In genomic region chr17:44846206-44846605, GRCh38 we compare ENCODE assay signal across 27 cellular contexts. TPM values are rescaled to one million over a fixed set of nuclear protein-coding genes. Genes with fewer than 3 reads are reported as not detected.
DNase-seq lines count a peak whose midpoint lies in the region; ATAC-seq, FAIRE-seq and TF ChIP-seq lines count a peak whose summit lies in the region.
"Had no signal": no experiment of that assay in that cellular context is flagged by ENCODE, and none has a peak within 500 bp of the region (broad histone marks: within the 10 kb centered on the region; RNA-seq: fewer than 3 reads in every experiment).

No MANE protein-coding gene starts in this region.

- H3F3A ChIP-seq in neural progenitor cell (ENCODE audit: low read depth): no peaks in the 10 kb centered on the region

- H3K4me3 Mint-ChIP-seq in MCF 10A (ENCODE audit: unreplicated experiment) (no peak overlapping the region), T-helper 17 cell (no peak overlapping the region), neural progenitor cell (peak overlapping the region; percentile 54)

- no peak for TF ChIP-seq POLR2A in GM12892 (IDR thresholded peaks at IDR 0.05; ENCODE audit: low read depth, low read length)

- no peak for FAIRE-seq in GM12892 (lab: Jason Lieb, UNC)
- FAIRE-seq: GM12878, H1 had no signal

- TF ChIP-seq CTCF in MCF 10A (IDR thresholded peaks at IDR 0.05; ENCODE audit: unreplicated experiment): no peak
- TF ChIP-seq CTCF in mammary epithelial cell (conservative IDR thresholded peaks at IDR 0.05 in 1 of 2, IDR thresholded peaks at IDR 0.05 in 1 of 2; ENCODE audit: extremely low read depth in 1 of 2, insufficient read depth in 1 of 2, low read depth in 1 of 2, low read length in 2 of 2): no peak
- no peak for TF ChIP-seq CTCF in neural progenitor cell (IDR thresholded peaks at IDR 0.05)
- TF ChIP-seq CTCF in upper lobe of right lung (IDR thresholded peaks at IDR 0.05): no peak

- DNase-seq in MCF 10A (ENCODE audit: unreplicated experiment): no peak
- no peak for DNase-seq in mammary epithelial cell
- no peak for DNase-seq in T-helper 17 cell
- DNase-seq in neural progenitor cell (ENCODE audit: low spot score): no peak
- no peak for DNase-seq in upper lobe of right lung
- no peak for DNase-seq in GM12892 (ENCODE audit: insufficient read length)
- DNase-seq: CD4-positive, CD25-positive, alpha-beta regulatory T cell; DMS79; EL; GDM1; Karpas-422; NCI-H1092 treated with DMSO at 0.1 percent for 48 hours; NCI-H1436 treated with DMSO at 0.1 percent for 48 hours; NCI-H1930; NCI-H2107; NCI-H524; NCI-H774; PC-3; SK-N-SH had no signal

- H3K4me3 ChIP-seq in mammary epithelial cell (replicated peaks in 1 of 3; ENCODE audit: insufficient read depth in 1 of 3, low read depth in 2 of 3, low read length in 3 of 3): no peak overlapping the region
- H3K4me3 ChIP-seq in neural progenitor cell: no peak overlapping the region
- H3K4me3 ChIP-seq in upper lobe of right lung: peak overlapping the region; percentile 8
- H3K4me3 ChIP-seq: GM12878 had no signal

- in situ Hi-C loops in mammary epithelial cell (cut with MboI; ENCODE audit: low sequenced_read_pairs in 2 of 2): no loop called here

- H3K27ac ChIP-seq in mammary epithelial cell (ENCODE audit: insufficient read depth, low read depth, low read length) (no peak overlapping the region), neural progenitor cell (no peak overlapping the region), upper lobe of right lung (peak overlapping the region; percentile 17)

- H3K27me3 ChIP-seq in mammary epithelial cell (ENCODE audit: insufficient read depth, low read length) (no peaks in the 10 kb centered on the region), neural progenitor cell (no peaks in the 10 kb centered on the region), upper lobe of right lung (no peaks in the 10 kb centered on the region)

- no peaks in the 10 kb centered on the region for H3K9me3 Mint-ChIP-seq in MCF 10A (ENCODE audit: unreplicated experiment)
- H3K9me3 Mint-ChIP-seq in neural progenitor cell: no peaks in the 10 kb centered on the region
- H3K9me3 Mint-ChIP-seq: CD4-positive, CD25-positive, alpha-beta regulatory T cell had no signal

- dilution Hi-C loops in mammary epithelial cell (cut with HindIII; ENCODE audit: low sequenced_read_pairs): no loop called here

- BruUV-seq in MCF 10A (replicated peaks; lab: Mats Ljungman, UMichigan): no TSS peak
- BruUV-seq in mammary epithelial cell (replicated peaks; lab: Mats Ljungman, UMichigan): no TSS peak

- no peaks in the 10 kb centered on the region for H3K4me1 ChIP-seq in mammary epithelial cell (ENCODE audit: insufficient read depth, low read length)
- peaks cover 22% of the 10 kb centered on the region for H3K4me1 ChIP-seq in neural progenitor cell
- no peaks in the 10 kb centered on the region for H3K4me1 ChIP-seq in upper lobe of right lung

- no peaks in the 10 kb centered on the region for H3K9me3 ChIP-seq in mammary epithelial cell (replicated peaks; ENCODE audit: insufficient read depth, low read length)
- no peaks in the 10 kb centered on the region for H3K9me3 ChIP-seq in T-helper 17 cell (ENCODE audit: control insufficient read depth, low read length, poor library complexity, severe bottlenecking)
- no peaks in the 10 kb centered on the region for H3K9me3 ChIP-seq in neural progenitor cell (ENCODE audit: low read depth)
- H3K9me3 ChIP-seq in upper lobe of right lung: no peaks in the 10 kb centered on the region
- H3K9me3 ChIP-seq: SK-N-SH had no signal

- POLR2A ChIA-PET in MCF 10A (lab: Yijun Ruan, JAX): no interaction called here

- WGBS in mammary epithelial cell (ENCODE audit: low coverage, missing lambda C conversion rate): 77% methylated on average over 7 of the region's 8 CpGs

- H2AFZ ChIP-seq in mammary epithelial cell (ENCODE audit: low read depth, low read length) (no peak overlapping the region), neural progenitor cell (replicated peaks) (no peak overlapping the region)

- CTCF ChIA-PET in MCF 10A (lab: Yijun Ruan, JAX): interaction anchor here (0.7 to 3.3 kb wide), 2 partner anchors 19 to 68 kb away, joined by 3 to 9 read pairs; no protein-coding TSS in a partner anchor
- CTCF ChIA-PET in mammary epithelial cell (lab: Charles Lee; ENCODE audit: low non-redundant PET): no interaction called here

- ATAC-seq in T-helper 17 cell (no peak), upper lobe of right lung (no peak), GM18858 (IDR thresholded peaks at IDR 0.05; ENCODE audit: unreplicated experiment) (no peak), HG02571 (IDR thresholded peaks at IDR 0.05; ENCODE audit: unreplicated experiment) (no peak)
- ATAC-seq: GM12878, HCT116, PC-3 had no signal

- intact Hi-C loops in MCF 10A (cut with micrococcal nuclease): no loop called here
- intact Hi-C loops in mammary epithelial cell (cut with micrococcal nuclease): no loop called here
- intact Hi-C loops in upper lobe of right lung (cut with DNase I): no loop called here

- H3K27ac Mint-ChIP-seq in MCF 10A (ENCODE audit: low read depth, unreplicated experiment) (peak overlapping the region; percentile 17), T-helper 17 cell (peak overlapping the region; percentile 83), neural progenitor cell (no peak overlapping the region)

- peaks cover 20% of the 10 kb centered on the region for H3K36me3 Mint-ChIP-seq in MCF 10A (ENCODE audit: insufficient read depth, unreplicated experiment)
- no peaks in the 10 kb centered on the region for H3K36me3 Mint-ChIP-seq in T-helper 17 cell (ENCODE audit: low read depth)
- peaks cover 11% of the 10 kb centered on the region for H3K36me3 Mint-ChIP-seq in neural progenitor cell

- H3K4me2 ChIP-seq in mammary epithelial cell (ENCODE audit: insufficient read depth, low read depth, low read length): no peak overlapping the region
- no peak overlapping the region for H3K4me2 ChIP-seq in neural progenitor cell
- H3K4me2 ChIP-seq: SK-N-SH had no signal

- no peaks in the 10 kb centered on the region for H3K27me3 Mint-ChIP-seq in MCF 10A (ENCODE audit: insufficient read depth, unreplicated experiment)
- no peaks in the 10 kb centered on the region for H3K27me3 Mint-ChIP-seq in T-helper 17 cell
- peaks cover 3% of the 10 kb centered on the region for H3K27me3 Mint-ChIP-seq in neural progenitor cell (ENCODE audit: insufficient read depth, low read depth)
- H3K27me3 Mint-ChIP-seq: CD4-positive, CD25-positive, alpha-beta regulatory T cell had no signal

- H3K79me2 ChIP-seq in mammary epithelial cell (ENCODE audit: insufficient read depth, low read length) (no peaks in the 10 kb centered on the region), neural progenitor cell (ENCODE audit: low read depth) (no peaks in the 10 kb centered on the region)

- H3K4me1 Mint-ChIP-seq in MCF 10A (ENCODE audit: insufficient read depth, unreplicated experiment) (no peaks in the 10 kb centered on the region), T-helper 17 cell (peaks cover 4% of the 10 kb centered on the region), neural progenitor cell (peaks cover 16% of the 10 kb centered on the region)
- H3K4me1 Mint-ChIP-seq: CD4-positive, CD25-positive, alpha-beta regulatory T cell had no signal

- no peaks in the 10 kb centered on the region for H4K20me1 ChIP-seq in mammary epithelial cell (ENCODE audit: insufficient read depth, low read length)
- no peaks in the 10 kb centered on the region for H4K20me1 ChIP-seq in neural progenitor cell (ENCODE audit: low read depth)

- no peak overlapping the region for H3K9ac ChIP-seq in mammary epithelial cell (ENCODE audit: insufficient read depth, low read length)
- H3K9ac ChIP-seq in neural progenitor cell: no peak overlapping the region
- H3K9ac ChIP-seq: SK-N-SH had no signal

- H3K36me3 ChIP-seq in mammary epithelial cell (ENCODE audit: insufficient read depth, low read length): peaks cover 2% of the 10 kb centered on the region
- H3K36me3 ChIP-seq in neural progenitor cell: no peaks in the 10 kb centered on the region
- H3K36me3 ChIP-seq in upper lobe of right lung: peaks cover 14% of the 10 kb centered on the region

RNA-seq across cellular contexts. Expression of gene HIGD1B, which starts 1.5 kb away (rescaled TPM):
- total RNA-seq in MCF 10A (2022) (not detected in 2 replicates), mammary epithelial cell (not detected), T-helper 17 cell (not detected), neural progenitor cell (ENCODE audit: low replicate concordance) (not detected in 2 replicates), upper lobe of right lung (36.4 TPM)
- not detected for polyA plus RNA-seq in mammary epithelial cell
- not detected for polyA minus RNA-seq in mammary epithelial cell
- not detected for polyA plus RNA-seq in GM12892 (2012; ENCODE audit: missing spikeins)
- total RNA-seq: A172; CD4-positive, CD25-positive, alpha-beta regulatory T cell; GM12878; H1; HT-29; PC-3 had no signal
- polyA plus RNA-seq: BJ; CD4-positive, CD25-positive, alpha-beta regulatory T cell; H1; SK-N-SH had no signal

RNA-seq across cellular contexts. Expression of gene GJC1, which starts 16.1 kb away (rescaled TPM):
- total RNA-seq in MCF 10A (2022) (6.9 and 7.9 TPM in 2 replicates), mammary epithelial cell (10 to 100 TPM in 1 of 2 donors, 1 to 10 TPM in 1; 7.0 to 26.8 TPM), T-helper 17 cell (not detected), neural progenitor cell (ENCODE audit: low replicate concordance) (63.4 and 76.9 TPM in 2 replicates), upper lobe of right lung (22.8 TPM)
- 11.1 TPM for polyA plus RNA-seq in mammary epithelial cell
- 88.5 TPM for polyA minus RNA-seq in mammary epithelial cell
- 1.8 TPM for polyA plus RNA-seq in GM12892 (2012; ENCODE audit: missing spikeins)
- total RNA-seq: CD4-positive, CD25-positive, alpha-beta regulatory T cell; HT-29 had no signal
- polyA plus RNA-seq: CD4-positive, CD25-positive, alpha-beta regulatory T cell had no signal

RNA-seq across cellular contexts. Expression of gene EFTUD2, which starts 53.0 kb away (rescaled TPM):
- 119 and 125 TPM in 2 replicates for total RNA-seq in MCF 10A (2022)
- total RNA-seq in mammary epithelial cell: 100 to 1,000 TPM in 1 of 2 donors, 10 to 100 TPM in 1; 85.4 to 106 TPM
- 105 TPM for polyA plus RNA-seq in mammary epithelial cell
- polyA minus RNA-seq in mammary epithelial cell: 485 TPM
- 100 to 1,000 TPM; 109 to 133 TPM for total RNA-seq in T-helper 17 cell
- total RNA-seq in neural progenitor cell (ENCODE audit: low replicate concordance): 114 and 185 TPM in 2 replicates
- 74.4 TPM for total RNA-seq in upper lobe of right lung
- polyA plus RNA-seq in GM12892 (2012; ENCODE audit: missing spikeins): 76.9 TPM

Comparison
In these comparisons a context has a peak if more than half of its experiments do, and no peak if none do; other contexts are left out.
1. RNA of gene HIGD1B, which starts 1.5 kb away (total RNA-seq): 36.4 TPM in upper lobe of right lung (single experiment); not detected in MCF 10A, not detected in mammary epithelial cell, not detected in T-helper 17 cell and not detected in neural progenitor cell; every median in the first group is over 10 times any median in the second.